Comparison of ENCODE assay signal across 9 cellular contexts in genomic region chr1:158113759-158114127, GRCh38.
A peak's percentile ranks its signal among the peaks of the same experiment; 100 is the strongest.
DNase-seq lines count a peak whose midpoint lies in the region; ATAC-seq and TF ChIP-seq lines count a peak whose summit lies in the region.
"Had no signal": no experiment of that assay in that cellular context is flagged by ENCODE, and none has a peak within 500 bp of the region (broad histone marks: within the 10 kb centered on the region; RNA-seq: fewer than 3 reads in every experiment).

No MANE protein-coding gene starts in this region.

- intact Hi-C loops in Caco-2 (cut with micrococcal nuclease; ENCODE audit: unreplicated experiment): no loop called here
- intact Hi-C loops in esophagus squamous epithelium (cut with DNase I): no loop called here
- intact Hi-C loops in prostate gland (cut with DNase I): no loop called here

- H3K36me3 ChIP-seq in Caco-2 (ENCODE audit: control insufficient read depth, insufficient read depth, low read length): no peaks in the 10 kb centered on the region
- H3K36me3 ChIP-seq in SK-N-MC (ENCODE audit: insufficient read depth, low read length): no peaks in the 10 kb centered on the region
- H3K36me3 ChIP-seq in esophagus squamous epithelium: no peaks in the 10 kb centered on the region
- H3K36me3 ChIP-seq in prostate gland: no peaks in the 10 kb centered on the region

- DNase-seq in Caco-2 (no peak), SK-N-MC (ENCODE audit: low read depth, low spot score) (no peak), esophagus squamous epithelium (lab: John Stamatoyannopoulos, UW) (no peak), prostate gland (ENCODE audit: low spot score) (no peak), COR-L47 (lab: John Stamatoyannopoulos, UW) (no peak), GM19240 (ENCODE audit: insufficient read length, low spot score) (no peak), AG08396 (ENCODE audit: low spot score) (no peak)
- DNase-seq: occipital lobe had no signal

- peaks cover 7% of the 10 kb centered on the region for H3K4me1 Mint-ChIP-seq in Caco-2 (ENCODE audit: low read depth, unreplicated experiment)

- peaks cover 13% of the 10 kb centered on the region for H3K9me3 Mint-ChIP-seq in Caco-2 (ENCODE audit: unreplicated experiment)

- TF ChIP-seq POLR2A in esophagus squamous epithelium (IDR thresholded peaks at IDR 0.05): no peak
- TF ChIP-seq POLR2A in prostate gland (IDR thresholded peaks at IDR 0.05): no peak

- 16 to 29% methylated on average over 7 to 8 of the region's 8 CpGs for WGBS in esophagus squamous epithelium, 2 donors
- 36% methylated on average over 8 of the region's 8 CpGs for WGBS in prostate gland

- peaks cover 3% of the 10 kb centered on the region for H3K27me3 Mint-ChIP-seq in Caco-2 (ENCODE audit: insufficient read depth, unreplicated experiment)

- H3K4me3 Mint-ChIP-seq in Caco-2 (ENCODE audit: unreplicated experiment): peak overlapping the region; percentile 84

- H3K27ac ChIP-seq in SK-N-MC: no peak overlapping the region
- no peak overlapping the region for H3K27ac ChIP-seq in esophagus squamous epithelium
- no peak overlapping the region for H3K27ac ChIP-seq in prostate gland

- H3K4me3 ChIP-seq in Caco-2 (ENCODE audit: low read depth, low read length): peak overlapping the region; percentile 57
- H3K4me3 ChIP-seq in SK-N-MC: peak overlapping the region; percentile 81
- peak overlapping the region; percentile 30 to 68 (median 45) for H3K4me3 ChIP-seq in esophagus squamous epithelium
- peak overlapping the region; percentile 24 to 36 for H3K4me3 ChIP-seq in prostate gland

- POLR2A ChIA-PET in Caco-2 (lab: Charles Lee): no interaction called here

- peak overlapping the region; percentile 74 for H3K27ac Mint-ChIP-seq in Caco-2 (ENCODE audit: unreplicated experiment)

- CTCF ChIA-PET in Caco-2 (lab: Charles Lee): interaction anchor here (0.6 to 1.5 kb wide), 5 partner anchors 9 to 145 kb away, joined by 3 to 6 read pairs (median 4); no protein-coding TSS in a partner anchor

- H3K27me3 ChIP-seq in Caco-2 (replicated peaks; ENCODE audit: control insufficient read depth, insufficient read depth, low read length) (no peaks in the 10 kb centered on the region), esophagus squamous epithelium (peaks cover 0 to 82% (median 0%) of the 10 kb centered on the region in 4 donors), prostate gland (replicated peaks; ENCODE audit: insufficient read depth) (no peaks in the 10 kb centered on the region)

- H3K4me1 ChIP-seq in Caco-2 (no peaks in the 10 kb centered on the region), esophagus squamous epithelium (peaks cover 8 to 22% (median 16%) of the 10 kb centered on the region in 3 donors), prostate gland (replicated peaks) (no peaks in the 10 kb centered on the region)

- no TSS peak for BruUV-seq in Caco-2 (replicated peaks; lab: Mats Ljungman, UMichigan)

- no peaks in the 10 kb centered on the region for H3K36me3 Mint-ChIP-seq in Caco-2 (ENCODE audit: insufficient read depth, unreplicated experiment)

- no peak overlapping the region for H3K9ac ChIP-seq in SK-N-MC (ENCODE audit: insufficient read length)

- TF ChIP-seq CTCF in Caco-2 (IDR thresholded peaks at IDR 0.05; ENCODE audit: insufficient read depth in 1 of 2, low read depth in 1 of 2, low read length in 1 of 2, severe bottlenecking in 1 of 2, unreplicated experiment in 1 of 2) (no peak), esophagus squamous epithelium (IDR thresholded peaks at IDR 0.05) (no peak), prostate gland (IDR thresholded peaks at IDR 0.05) (no peak)

- peaks cover 4% of the 10 kb centered on the region; the same call in 1 of the 2 replicates for H3K9me3 ChIP-seq in Caco-2
- H3K9me3 ChIP-seq in SK-N-MC (ENCODE audit: low read depth, low read length): no peaks in the 10 kb centered on the region
- peaks cover 0 to 8% (median 0%) of the 10 kb centered on the region in 3 donors for H3K9me3 ChIP-seq in esophagus squamous epithelium
- no peaks in the 10 kb centered on the region for H3K9me3 ChIP-seq in prostate gland

- ATAC-seq in GM18498 (IDR thresholded peaks at IDR 0.05; ENCODE audit: unreplicated experiment): no peak

Comparison
In these comparisons a context has a peak if more than half of its experiments do, and no peak if none do; other contexts are left out.
1. H3K4me3 ChIP-seq: peak in every context shown above with its lines; median percentile 81 in SK-N-MC; 57 in Caco-2; 45 in esophagus squamous epithelium; 30 in prostate gland.